Comparison of ENCODE assay signal across 16 cellular contexts in genomic region chr2:184920451-184920965, GRCh38.
A peak's percentile ranks its signal among the peaks of the same experiment; 100 is the strongest.
DNase-seq lines count a peak whose midpoint lies in the region; ATAC-seq, FAIRE-seq and TF ChIP-seq lines count a peak whose summit lies in the region.
"Had no signal": no experiment of that assay in that cellular context is flagged by ENCODE, and none has a peak within 500 bp of the region (broad histone marks: within the 10 kb centered on the region; RNA-seq: fewer than 3 reads in every experiment).

No MANE protein-coding gene starts in this region.

- no peaks in the 10 kb centered on the region for H4K20me1 ChIP-seq in astrocyte (ENCODE audit: insufficient read depth, low read length)
- H4K20me1 ChIP-seq in hepatocyte (ENCODE audit: insufficient read depth, poor library complexity, severe bottlenecking) = no peaks in the 10 kb centered on the region

- POLR2A ChIA-PET in CD4-positive, alpha-beta memory T cell (lab: Charles Lee; ENCODE audit: partially characterized antibody) = no interaction called here

- H3K36me3 Mint-ChIP-seq in astrocyte (ENCODE audit: low read depth, unreplicated experiment) = no peaks in the 10 kb centered on the region
- H3K36me3 Mint-ChIP-seq in CD4-positive, alpha-beta memory T cell = no peaks in the 10 kb centered on the region
- H3K36me3 Mint-ChIP-seq: CD8-positive, alpha-beta T cell had no signal

- H3K4me2 ChIP-seq in astrocyte (ENCODE audit: low read length) (no peak overlapping the region), hepatocyte (no peak overlapping the region)

- H3K27ac Mint-ChIP-seq in astrocyte (ENCODE audit: unreplicated experiment) = no peak overlapping the region
- H3K27ac Mint-ChIP-seq in stimulated activated naive CD8-positive, alpha-beta T cell treated with anti-CD3 and anti-CD28 coated beads, Interleukin-15, amount 100 ng/mL, for 72 hours = no peak overlapping the region
- H3K27ac Mint-ChIP-seq in CD4-positive, alpha-beta memory T cell = no peak overlapping the region
- H3K27ac Mint-ChIP-seq: B cell; CD8-positive, alpha-beta T cell had no signal

- no peak for ATAC-seq in stimulated activated naive CD8-positive, alpha-beta T cell treated with anti-CD3 and anti-CD28 coated beads, Interleukin-15, amount 100 ng/mL, for 72 hours
- ATAC-seq: CD8-positive, alpha-beta T cell had no signal

- CTCF ChIA-PET in CD4-positive, alpha-beta memory T cell (lab: Charles Lee; ENCODE audit: partially characterized antibody) = no interaction called here

- H3K27ac ChIP-seq in astrocyte (ENCODE audit: low read depth, low read length) = no peak overlapping the region
- H3K27ac ChIP-seq in hepatocyte = no peak overlapping the region
- H3K27ac ChIP-seq in CD4-positive, alpha-beta memory T cell (ENCODE audit: low read depth, low read length) = no peak overlapping the region
- H3K27ac ChIP-seq: HL-60, Peyer's patch had no signal

- H3K27me3 ChIP-seq in astrocyte (ENCODE audit: insufficient read depth, low read length) (no peaks in the 10 kb centered on the region), hepatocyte (no peaks in the 10 kb centered on the region)
- H3K27me3 ChIP-seq in CD4-positive, alpha-beta memory T cell (ENCODE audit: insufficient read depth, low read length) = no peaks in the 10 kb centered on the region
- H3K27me3 ChIP-seq: Peyer's patch had no signal

- H3K27me3 Mint-ChIP-seq in astrocyte (ENCODE audit: low read depth, unreplicated experiment) = no peaks in the 10 kb centered on the region
- no peaks in the 10 kb centered on the region for H3K27me3 Mint-ChIP-seq in stimulated activated naive CD8-positive, alpha-beta T cell treated with anti-CD3 and anti-CD28 coated beads, Interleukin-15, amount 100 ng/mL, for 72 hours
- H3K27me3 Mint-ChIP-seq in CD4-positive, alpha-beta memory T cell = no peaks in the 10 kb centered on the region
- H3K27me3 Mint-ChIP-seq: B cell had no signal

- no peaks in the 10 kb centered on the region for H3K9me3 Mint-ChIP-seq in astrocyte (ENCODE audit: unreplicated experiment)
- H3K9me3 Mint-ChIP-seq in stimulated activated naive CD8-positive, alpha-beta T cell treated with anti-CD3 and anti-CD28 coated beads, Interleukin-15, amount 100 ng/mL, for 72 hours = peaks cover 14 to 22% of the 10 kb centered on the region in 2 donors
- H3K9me3 Mint-ChIP-seq in CD4-positive, alpha-beta memory T cell = peaks cover 0 to 16% (median 6%) of the 10 kb centered on the region in 8 donors

- intact Hi-C loops in CD4-positive, alpha-beta memory T cell (cut with micrococcal nuclease) = no loop called here

- WGBS in hepatocyte (ENCODE audit: low lambda C conversion rate, missing lambda C conversion rate) = 41% methylated on average over 3 of the region's 3 CpGs

- H2AFZ ChIP-seq in astrocyte (ENCODE audit: low read depth, low read length) (no peak overlapping the region), hepatocyte (no peak overlapping the region)

- no peaks in the 10 kb centered on the region for H3K4me1 ChIP-seq in astrocyte (ENCODE audit: insufficient read depth, low read length)
- H3K4me1 ChIP-seq in hepatocyte (ENCODE audit: insufficient read depth) = no peaks in the 10 kb centered on the region
- H3K4me1 ChIP-seq in CD4-positive, alpha-beta memory T cell (ENCODE audit: insufficient read depth, low read length) = no peaks in the 10 kb centered on the region
- H3K4me1 ChIP-seq: Peyer's patch had no signal

- no peaks in the 10 kb centered on the region for H3K36me3 ChIP-seq in astrocyte (ENCODE audit: insufficient read depth, low read length)
- H3K36me3 ChIP-seq in hepatocyte (replicated peaks; ENCODE audit: insufficient read depth, low read depth) = no peaks in the 10 kb centered on the region
- H3K36me3 ChIP-seq in CD4-positive, alpha-beta memory T cell (ENCODE audit: insufficient read depth, low read length) = no peaks in the 10 kb centered on the region
- H3K36me3 ChIP-seq: Peyer's patch had no signal

- DNase-seq in A172 (ENCODE audit: low spot score) = peak; percentile 11
- peak; percentile 28 for DNase-seq in H4 (ENCODE audit: low spot score)
- DNase-seq in astrocyte (ENCODE audit: low read depth) = peak; percentile 51
- peak; percentile 9 for DNase-seq in hepatocyte (ENCODE audit: low spot score)
- no peak for DNase-seq in stimulated activated naive CD8-positive, alpha-beta T cell treated with anti-CD3 and anti-CD28 coated beads, Interleukin-15, amount 100 ng/mL, for 72 hours
- no peak for DNase-seq in CD4-positive, alpha-beta memory T cell
- no peak for DNase-seq in DMS53 (lab: John Stamatoyannopoulos, UW)
- DNase-seq in SW480 (ENCODE audit: low spot score) = no peak
- DNase-seq: CD8-positive, alpha-beta T cell; NCI-H1930; NCI-H524; Peyer's patch; Right ventricle myocardium superior had no signal

- H3K9me3 ChIP-seq in astrocyte (ENCODE audit: insufficient read depth, low read depth, low read length) (no peaks in the 10 kb centered on the region), hepatocyte (ENCODE audit: low read depth) (peaks cover 3% of the 10 kb centered on the region)
- no peaks in the 10 kb centered on the region for H3K9me3 ChIP-seq in CD4-positive, alpha-beta memory T cell (ENCODE audit: control insufficient read depth in 1 of 2, low read length in 2 of 2)
- H3K9me3 ChIP-seq: Peyer's patch had no signal

- TF ChIP-seq CTCF in astrocyte (IDR thresholded peaks at IDR 0.05; ENCODE audit: insufficient read depth, low read depth, low read length) (no peak), hepatocyte (IDR thresholded peaks at IDR 0.05; ENCODE audit: poor library complexity) (no peak)

- H3K79me2 ChIP-seq in astrocyte (ENCODE audit: insufficient read depth, low read length) = no peaks in the 10 kb centered on the region
- H3K79me2 ChIP-seq in hepatocyte = no peaks in the 10 kb centered on the region

- no peaks in the 10 kb centered on the region for H3K4me1 Mint-ChIP-seq in astrocyte (ENCODE audit: low read depth, unreplicated experiment)
- no peaks in the 10 kb centered on the region for H3K4me1 Mint-ChIP-seq in stimulated activated naive CD8-positive, alpha-beta T cell treated with anti-CD3 and anti-CD28 coated beads, Interleukin-15, amount 100 ng/mL, for 72 hours
- H3K4me1 Mint-ChIP-seq in CD4-positive, alpha-beta memory T cell = no peaks in the 10 kb centered on the region
- H3K4me1 Mint-ChIP-seq: B cell had no signal

- H3K9me2 ChIP-seq in hepatocyte (replicated peaks; ENCODE audit: insufficient read depth) = no peaks in the 10 kb centered on the region

- H3K9ac ChIP-seq in astrocyte (ENCODE audit: low read length) = no peak overlapping the region

- no peak for FAIRE-seq in astrocyte (lab: Jason Lieb, UNC)
- FAIRE-seq: H54 had no signal

- no peak overlapping the region for H3K4me3 ChIP-seq in astrocyte (ENCODE audit: insufficient read depth, low read depth, low read length)
- no peak overlapping the region for H3K4me3 ChIP-seq in hepatocyte
- no peak overlapping the region for H3K4me3 ChIP-seq in CD4-positive, alpha-beta memory T cell (ENCODE audit: low read length in 2 of 2)
- H3K4me3 ChIP-seq: Peyer's patch had no signal

- no peak overlapping the region for H3K4me3 Mint-ChIP-seq in astrocyte (ENCODE audit: unreplicated experiment)
- H3K4me3 Mint-ChIP-seq in stimulated activated naive CD8-positive, alpha-beta T cell treated with anti-CD3 and anti-CD28 coated beads, Interleukin-15, amount 100 ng/mL, for 72 hours = no peak overlapping the region
- no peak overlapping the region for H3K4me3 Mint-ChIP-seq in CD4-positive, alpha-beta memory T cell
- H3K4me3 Mint-ChIP-seq: B cell; CD8-positive, alpha-beta T cell had no signal

Comparison
In these comparisons a context has a peak if more than half of its experiments do, and no peak if none do; other contexts are left out.
1. DNase-seq: peak in A172 (single experiment), H4 (single experiment), astrocyte (single experiment) and hepatocyte (single experiment); none in stimulated activated naive CD8-positive, alpha-beta T cell treated with anti-CD3 and anti-CD28 coated beads, Interleukin-15, amount 100 ng/mL, for 72 hours (0 of 2), CD4-positive, alpha-beta memory T cell (0 of 5), DMS53 (single experiment) and SW480 (single experiment).